ENCODE assay signal across 8 cellular contexts in genomic region chr3:48504051-48504946, GRCh38. TPM values are rescaled to one million over a fixed set of nuclear protein-coding genes. Genes with fewer than 3 reads are reported as not detected.
DNase-seq lines count a peak whose midpoint lies in the region; ATAC-seq and TF ChIP-seq lines count a peak whose summit lies in the region.

Gene SHISA5 (minus strand): TSS chr3:48504174. CDS start chr3:48504094, 80 bp downstream.

- H3K4me3 Mint-ChIP-seq in T-cell = peak within 1 kb of the TSS; percentile 75 to 86 (median 83)
- peak within 1 kb of the TSS; percentile 79 for H3K4me3 Mint-ChIP-seq in progenitor cell of endocrine pancreas (ENCODE audit: low read depth)

- H3K9me3 ChIP-seq in BLaER1 treated with 17β-estradiol and CSF1 and Interleukin-3, amounts not matched to agents 10 nM and 100 nM (replicated peaks in 1 of 11) = peaks cover 0 to 2% (median 0%) of the 10 kb centered on the region in 11 experiments; a peak in 2 of 22 replicates
- H3K9me3 ChIP-seq in left ventricle myocardium inferior (replicated peaks) = no peaks in the 10 kb centered on the region

- no peaks in the 10 kb centered on the region for H3K9me3 Mint-ChIP-seq in T-cell
- no peaks in the 10 kb centered on the region for H3K9me3 Mint-ChIP-seq in progenitor cell of endocrine pancreas (ENCODE audit: low read depth)

- POLR2A ChIA-PET in HEK293T (lab: Yijun Ruan, JAX) (interaction anchor here (0.9 to 3.5 kb wide), 5 partner anchors 31 to 64 kb away, joined by 3 to 14 read pairs (median 4); partner anchors contain the start of genes ATRIP and TMA7), T-cell (lab: Charles Lee) (no interaction called here)

- intact Hi-C loops in left ventricle myocardium inferior (cut with micrococcal nuclease) = no loop called here

- peak within 1 kb of the TSS; percentile 70 to 94 (median 80) for H3K4me3 ChIP-seq in BLaER1 treated with 17β-estradiol and CSF1 and Interleukin-3, amounts not matched to agents 10 nM and 100 nM
- peak within 1 kb of the TSS; percentile 79 for H3K4me3 ChIP-seq in left ventricle myocardium inferior

- no peaks in the 10 kb centered on the region; a peak in 1 of 22 replicates for H3K27me3 ChIP-seq in BLaER1 treated with 17β-estradiol and CSF1 and Interleukin-3, amounts not matched to agents 10 nM and 100 nM
- no peaks in the 10 kb centered on the region for H3K27me3 ChIP-seq in left ventricle myocardium inferior (ENCODE audit: low read depth)

- DNase-seq in HEK293T (ENCODE audit: extremely low spot score) (peak; percentile 57), T-cell (peak in 29 of 34 experiments; percentile 20 to 60 (median 39)), anterior cingulate cortex (lab: John Stamatoyannopoulos, UW) (peak in 52 of 58 donors; percentile 11 to 85 (median 51)), left ventricle myocardium inferior (peak; percentile 88), progenitor cell of endocrine pancreas (ENCODE audit: low spot score, unreplicated experiment) (peak; percentile 37), NK-92 (lab: John Stamatoyannopoulos, UW; ENCODE audit: unreplicated experiment) (no peak)

- TF ChIP-seq CTCF in left ventricle myocardium inferior (IDR thresholded peaks at IDR 0.05; ENCODE audit: borderline replicate concordance) = no peak
- no peak for TF ChIP-seq CTCF in progenitor cell of endocrine pancreas (IDR thresholded peaks at IDR 0.05; ENCODE audit: unreplicated experiment)

- CTCF ChIA-PET in HEK293T (lab: Yijun Ruan, JAX) (interaction anchor here (1.0 to 2.3 kb wide), 3 partner anchors 31 to 69 kb away, joined by 3 to 10 read pairs (median 5); no protein-coding TSS in a partner anchor), T-cell (lab: Charles Lee) (interaction anchor here (0.9 to 1.3 kb wide), 3 partner anchors 43 to 103 kb away, joined by 3 read pairs; no protein-coding TSS in a partner anchor)

- peaks cover 0 to 22% (median 0%) of the 10 kb centered on the region in 11 experiments; a peak in 4 of 22 replicates for H4K20me1 ChIP-seq in BLaER1 treated with 17β-estradiol and CSF1 and Interleukin-3, amounts not matched to agents 10 nM and 100 nM

- ATAC-seq in T-cell (replicated peaks in 1 of 4) (peak; percentile 49 to 68 (median 65)), GM21619 (IDR thresholded peaks at IDR 0.05; ENCODE audit: unreplicated experiment) (no peak)

- H3K4me1 ChIP-seq in BLaER1 treated with 17β-estradiol and CSF1 and Interleukin-3, amounts not matched to agents 10 nM and 100 nM = peaks cover 62 to 84% (median 73%) of the 10 kb centered on the region in 10 experiments
- H3K4me1 ChIP-seq in left ventricle myocardium inferior = peaks cover 39% of the 10 kb centered on the region

- peak within 1 kb of the TSS; percentile 85 to 99 (median 98) for H3K4me2 ChIP-seq in BLaER1 treated with 17β-estradiol and CSF1 and Interleukin-3, amounts not matched to agents 10 nM and 100 nM

- peaks cover 13% of the 10 kb centered on the region for H3K36me3 Mint-ChIP-seq in T-cell
- no peaks in the 10 kb centered on the region for H3K36me3 Mint-ChIP-seq in progenitor cell of endocrine pancreas (ENCODE audit: insufficient read depth)

- H3K27me3 Mint-ChIP-seq in T-cell (no peaks in the 10 kb centered on the region), progenitor cell of endocrine pancreas (no peaks in the 10 kb centered on the region)

- peak within 1 kb of the TSS; percentile 79 to 92 (median 87) for H3K9ac ChIP-seq in BLaER1 treated with 17β-estradiol and CSF1 and Interleukin-3, amounts not matched to agents 10 nM and 100 nM

- H3K4me1 Mint-ChIP-seq in T-cell (peaks cover 56 to 71% (median 68%) of the 10 kb centered on the region in 3 donors), progenitor cell of endocrine pancreas (ENCODE audit: low read depth) (peaks cover 19% of the 10 kb centered on the region)

- H3K27ac Mint-ChIP-seq in T-cell = peak within 1 kb of the TSS; percentile 89 to 92
- peak within 1 kb of the TSS; percentile 84 for H3K27ac Mint-ChIP-seq in progenitor cell of endocrine pancreas

- peaks cover 2 to 21% (median 16%) of the 10 kb centered on the region in 11 experiments; a peak in 20 of 22 replicates for H3K36me3 ChIP-seq in BLaER1 treated with 17β-estradiol and CSF1 and Interleukin-3, amounts not matched to agents 10 nM and 100 nM
- peaks cover under 1% of the 10 kb centered on the region for H3K36me3 ChIP-seq in left ventricle myocardium inferior

- H3K27ac ChIP-seq in BLaER1 treated with 17β-estradiol and CSF1 and Interleukin-3, amounts not matched to agents 10 nM and 100 nM = peak within 1 kb of the TSS; percentile 78 to 90 (median 82)
- peak within 1 kb of the TSS; percentile 96 for H3K27ac ChIP-seq in left ventricle myocardium inferior (replicated peaks)

TF ChIP-seq in HEK293T, 16 proteins besides CTCF, POLR2A, EP300 and RAD21:
- TF ChIP-seq PKNOX1 (IDR thresholded peaks at IDR 0.05) (no peak), TARDBP (IDR thresholded peaks at IDR 0.05) (no peak), SP1 (IDR thresholded peaks at IDR 0.05) (no peak), CTBP1 (IDR thresholded peaks at IDR 0.05; ENCODE audit: borderline replicate concordance) (no peak), FOXM1 (IDR thresholded peaks at IDR 0.05; ENCODE audit: borderline replicate concordance) (no peak), ELF4 (IDR thresholded peaks at IDR 0.05) (no peak), ARNT (IDR thresholded peaks at IDR 0.05) (no peak), BHLHE40 (IDR thresholded peaks at IDR 0.05; ENCODE audit: borderline replicate concordance) (no peak), FOXA1 (IDR thresholded peaks at IDR 0.05) (no peak), NFRKB (IDR thresholded peaks at IDR 0.05) (no peak)

RNA-seq across cellular contexts. Expression of gene SHISA5, which starts in this region (rescaled TPM):
- total RNA-seq in T-cell (100 to 1,000 TPM; 156 to 258 (median 217) TPM), left ventricle myocardium inferior (47.3 TPM), progenitor cell of endocrine pancreas (157 and 162 TPM in 2 replicates)
